13 cellular contexts compared by ENCODE assay signal in genomic region chr1:77655431-77655974, GRCh38. TPM values are rescaled to one million over a fixed set of nuclear protein-coding genes. Genes with fewer than 3 reads are reported as not detected.
DNase-seq lines count a peak whose midpoint lies in the region; ATAC-seq, FAIRE-seq and TF ChIP-seq lines count a peak whose summit lies in the region.
"Had no signal": no experiment of that assay in that cellular context is flagged by ENCODE, and none has a peak within 500 bp of the region (broad histone marks: within the 10 kb centered on the region; RNA-seq: fewer than 3 reads in every experiment).

No MANE protein-coding gene starts in this region.

- peak overlapping the region; percentile 77 for H3K27ac Mint-ChIP-seq in CD8-positive, alpha-beta T cell

- no peak for DNase-seq in CD8-positive, alpha-beta T cell
- DNase-seq in NCI-H2196 (lab: John Stamatoyannopoulos, UW; ENCODE audit: unreplicated experiment) = peak; percentile 49
- peak; percentile 17 for DNase-seq in fibroblast of villous mesenchyme (ENCODE audit: low read depth)
- DNase-seq in urothelium cell line (ENCODE audit: low spot score) = no peak
- no peak for DNase-seq in sigmoid colon
- DNase-seq: brain microvascular endothelial cell, mammary epithelial cell, NCI-H187 treated with DMSO at 0.1 percent for 48 hours had no signal

- no peak for TF ChIP-seq EP300 in gastroesophageal sphincter (IDR thresholded peaks at IDR 0.05)
- no peak for TF ChIP-seq EP300 in sigmoid colon (IDR thresholded peaks at IDR 0.05)

- FAIRE-seq in urothelium cell line (lab: Jason Lieb, UNC) = no peak

- H3K9me3 ChIP-seq in CD8-positive, alpha-beta T cell (ENCODE audit: low read length) = no peaks in the 10 kb centered on the region
- H3K9me3 ChIP-seq in gastroesophageal sphincter (peaks cover 0 to 6% (median 0%) of the 10 kb centered on the region in 3 donors), sigmoid colon (no peaks in the 10 kb centered on the region)

- H3K27me3 ChIP-seq in CD8-positive, alpha-beta T cell (ENCODE audit: insufficient read depth, low read length) = no peaks in the 10 kb centered on the region
- H3K27me3 ChIP-seq in gastroesophageal sphincter (no peaks in the 10 kb centered on the region), sigmoid colon (no peaks in the 10 kb centered on the region)
- H3K27me3 ChIP-seq: brain microvascular endothelial cell had no signal

- intact Hi-C loops in CD8-positive, alpha-beta T cell (cut with DNase I, micrococcal nuclease) = no loop called here
- intact Hi-C loops in sigmoid colon (cut with DNase I) = no loop called here

- H3K9me3 Mint-ChIP-seq in CD8-positive, alpha-beta T cell = peaks cover 7% of the 10 kb centered on the region

- H3K27me3 Mint-ChIP-seq in CD8-positive, alpha-beta T cell (ENCODE audit: low read depth) = no peaks in the 10 kb centered on the region

- no peak overlapping the region for H3K27ac ChIP-seq in CD8-positive, alpha-beta T cell (ENCODE audit: low read depth, low read length)
- H3K27ac ChIP-seq in gastroesophageal sphincter (no peak overlapping the region), sigmoid colon (no peak overlapping the region)
- H3K27ac ChIP-seq: brain microvascular endothelial cell, C4-2B had no signal

- H3K4me3 ChIP-seq in CD8-positive, alpha-beta T cell (ENCODE audit: low read depth, low read length) = no peak overlapping the region
- H3K4me3 ChIP-seq in fibroblast of villous mesenchyme (ENCODE audit: low read depth, low read length) = no peak overlapping the region
- H3K4me3 ChIP-seq in gastroesophageal sphincter = no peak overlapping the region
- H3K4me3 ChIP-seq in sigmoid colon = no peak overlapping the region

- no peak for TF ChIP-seq CTCF in CD8-positive, alpha-beta T cell (IDR thresholded peaks at IDR 0.05)
- TF ChIP-seq CTCF in fibroblast of villous mesenchyme (IDR thresholded peaks at IDR 0.05; ENCODE audit: insufficient read depth, low read depth, low read length) (no peak), gastroesophageal sphincter (IDR thresholded peaks at IDR 0.05) (no peak), sigmoid colon (IDR thresholded peaks at IDR 0.05) (no peak)

- H3K4me1 ChIP-seq in CD8-positive, alpha-beta T cell (ENCODE audit: insufficient read depth, low read length) = no peaks in the 10 kb centered on the region
- H3K4me1 ChIP-seq in gastroesophageal sphincter (no peaks in the 10 kb centered on the region), sigmoid colon (peaks cover 0 to 3% (median 0%) of the 10 kb centered on the region in 4 donors)

- peaks cover 43% of the 10 kb centered on the region for H3K4me1 Mint-ChIP-seq in CD8-positive, alpha-beta T cell (ENCODE audit: low read depth)

- ATAC-seq in CD8-positive, alpha-beta T cell = no peak
- ATAC-seq in GM21529 (IDR thresholded peaks at IDR 0.05; ENCODE audit: unreplicated experiment) (peak; percentile 47), gastroesophageal sphincter (no peak), GM21423 (IDR thresholded peaks at IDR 0.05; ENCODE audit: unreplicated experiment) (no peak)
- ATAC-seq: sciatic nerve had no signal

- WGBS in gastroesophageal sphincter (ENCODE audit: low coverage in 1 of 2), 2 donors = 36 to 40% methylated on average over 2 of the region's 2 CpGs
- 52 to 76% methylated on average over 2 of the region's 2 CpGs for WGBS in sigmoid colon, 2 donors

- CTCF ChIA-PET in CD8-positive, alpha-beta T cell (lab: Charles Lee) = no interaction called here

- POLR2A ChIA-PET in CD8-positive, alpha-beta T cell (lab: Charles Lee) = no interaction called here

- H3K4me3 Mint-ChIP-seq in CD8-positive, alpha-beta T cell = no peak overlapping the region

- peaks cover 44% of the 10 kb centered on the region for H3K36me3 Mint-ChIP-seq in CD8-positive, alpha-beta T cell

- TF ChIP-seq POLR2A in gastroesophageal sphincter (IDR thresholded peaks at IDR 0.05) (no peak), sigmoid colon (IDR thresholded peaks at IDR 0.05) (no peak)

- H3K36me3 ChIP-seq in CD8-positive, alpha-beta T cell (ENCODE audit: insufficient read depth, low read length) = no peaks in the 10 kb centered on the region
- no peaks in the 10 kb centered on the region for H3K36me3 ChIP-seq in gastroesophageal sphincter
- no peaks in the 10 kb centered on the region for H3K36me3 ChIP-seq in sigmoid colon

RNA-seq across cellular contexts. Expression of gene ZZZ3, which starts 27.0 kb away (rescaled TPM):
- total RNA-seq in CD8-positive, alpha-beta T cell = 10 to 100 TPM; 32.6 to 36.5 TPM
- total RNA-seq in fibroblast of villous mesenchyme (63.8 and 94.6 TPM in 2 replicates), gastroesophageal sphincter (10 to 100 TPM; 38.2 to 79.7 (median 53.5) TPM), sigmoid colon (10 to 100 TPM; 58.1 to 69.4 (median 66.7) TPM)
- polyA plus RNA-seq in sigmoid colon = 10 to 100 TPM in 1 of 3 donors, 1 to 10 TPM in 2; 5.3 to 12.9 (median 9.6) TPM

Comparison
In these comparisons a context has a peak if more than half of its experiments do, and no peak if none do; other contexts are left out.
1. DNase-seq: peak in NCI-H2196 (single experiment) and fibroblast of villous mesenchyme (single experiment); none in CD8-positive, alpha-beta T cell (0 of 7), urothelium cell line (single experiment) and sigmoid colon (single experiment).